In the genomic region with DNA sequence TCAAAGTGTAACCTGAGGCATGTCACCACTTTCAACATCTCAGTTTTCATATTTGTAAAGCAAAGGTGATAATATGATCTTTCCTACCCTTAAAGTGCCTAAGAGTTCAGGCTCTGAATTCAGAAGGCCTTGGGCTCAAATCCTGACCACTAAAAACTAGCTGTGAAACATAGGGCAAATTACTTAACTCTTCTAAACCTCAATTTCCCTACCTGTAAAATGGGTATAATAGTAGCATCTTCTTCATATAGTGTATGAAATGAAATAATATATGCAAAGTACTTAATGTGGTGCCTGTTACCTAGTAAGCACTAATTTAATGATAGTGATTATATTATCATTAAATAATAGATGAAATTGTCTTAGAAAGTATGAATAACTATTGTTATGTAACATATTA, we compare ENCODE assay signal across 27 cellular contexts.
"Had no signal": no experiment of that assay in that cellular context is flagged by ENCODE, and none has a peak within 500 bp of the region (broad histone marks: within the 10 kb centered on the region; RNA-seq: fewer than 3 reads in every experiment).

No MANE protein-coding gene starts in this region.

- H3K27me3 ChIP-seq: stomach, suprapubic skin, testis, thyroid gland, tibial artery, tibial nerve, transverse colon, upper lobe of left lung, upper lobe of right lung, uterus, vagina had no signal

- ATAC-seq: stimulated activated effector memory CD8-positive, alpha-beta T cell treated with anti-CD3 and anti-CD28 coated beads, Interleukin-12 subunit alpha, Interleukin-12 subunit beta, amount 100 ng/mL, for 72 hours; stimulated activated memory B cell treated with anti-CD40 and anti-IgM and Interleukin-4, amounts not matched to agents 10 μg/mL and 1 μg/mL and 100 μg/mL, for 72 hours; stimulated activated naive B cell treated with anti-CD40 and anti-IgM and Interleukin-4, amounts not matched to agents 10 μg/mL and 1 μg/mL and 100 μg/mL, for 72 hours; stimulated activated naive CD8-positive, alpha-beta T cell treated with anti-CD3 and anti-CD28 coated beads, Interleukin-15, amount 100 ng/mL, for 72 hours; stimulated activated naive CD8-positive, alpha-beta T cell treated with anti-CD3 and anti-CD28 coated beads, Interleukin-15, Interleukin-2, amounts not matched to agents 100 U/mL and 50 U/mL, for 24 hours; upper lobe of right lung had no signal

- H3K9me3 ChIP-seq: stomach, suprapubic skin, testis, thoracic aorta, thyroid gland, tibial artery, tibial nerve, transverse colon, upper lobe of left lung, upper lobe of right lung, uterus, vagina had no signal

- H3K36me3 ChIP-seq: stomach, suprapubic skin, thoracic aorta, thyroid gland, tibial artery, tibial nerve, transverse colon, upper lobe of left lung, upper lobe of right lung, uterus, vagina had no signal

- FAIRE-seq: urothelium cell line had no signal

- H3K4me3 ChIP-seq: stomach, suprapubic skin, testis, thoracic aorta, thyroid gland, tibial artery, tibial nerve, transverse colon, upper lobe of left lung, upper lobe of right lung, uterus, vagina had no signal

- DNase-seq: stimulated activated CD4-positive, alpha-beta T cell treated with anti-CD3 and anti-CD28 coated beads, Interleukin-2, amount 100 ng/mL, for 48 hours; stimulated activated CD4-positive, alpha-beta T cell treated with anti-CD3 and anti-CD28 coated beads, Interleukin-4, amount 100 ng/mL, for 1 hour; stimulated activated CD4-positive, alpha-beta T cell treated with anti-CD3 and anti-CD28 coated beads, Interleukin-4, amount 100 ng/mL, for 24 hours; stimulated activated CD4-positive, alpha-beta T cell treated with anti-CD3 and anti-CD28 coated beads, Interleukin-4, amount 100 ng/mL, for 4 hours; stimulated activated CD8-positive, alpha-beta memory T cell treated with anti-CD3 and anti-CD28 coated beads, Interleukin-4, amount 100 ng/mL, for 48 hours; stimulated activated naive B cell treated with anti-CD40 and anti-IgM and Interleukin-4, amounts not matched to agents 10 μg/mL and 1 μg/mL and 100 μg/mL, for 72 hours; stimulated activated naive CD4-positive, alpha-beta T cell; stimulated activated naive CD4-positive, alpha-beta T cell treated with Interleukin-2 at 50 U/mL for 16 hours; stimulated activated naive CD8-positive, alpha-beta T cell treated with anti-CD3 and anti-CD28 coated beads, Interleukin-15, amount 100 ng/mL, for 72 hours; stimulated activated naive CD8-positive, alpha-beta T cell treated with anti-CD3 and anti-CD28 coated beads, Interleukin-15, Interleukin-2, amounts not matched to agents 100 U/mL and 50 U/mL, for 24 hours; stomach; substantia nigra; testis; thyroid gland; tibial artery; transverse colon; trophoblast cell; upper lobe of left lung; upper lobe of right lung; uterus had no signal

- H3K4me1 ChIP-seq: stomach, suprapubic skin, testis, thyroid gland, tibial artery, tibial nerve, transverse colon, upper lobe of left lung, upper lobe of right lung, uterus, vagina had no signal

- H3K27ac ChIP-seq: stomach, suprapubic skin, testis, thoracic aorta, thyroid gland, tibial artery, tibial nerve, transverse colon, upper lobe of left lung, upper lobe of right lung, uterus, vagina had no signal
